2 cellular contexts compared by ENCODE assay signal in genomic region chr3:138184994-138185393, GRCh38.
TF ChIP-seq lines count a peak whose summit lies in the region.

No MANE protein-coding gene starts in this region.

TF ChIP-seq in SK-N-SH, 30 proteins besides CTCF, POLR2A, EP300 and RAD21 (continued from another document):
- TF ChIP-seq FOSL2 (IDR thresholded peaks at IDR 0.05; ENCODE audit: borderline replicate concordance, low read depth): 0 out of 2 replicates have a peak, but pooled peaks have one; percentile 9
- TF ChIP-seq NFIC (IDR thresholded peaks at IDR 0.05; ENCODE audit: borderline replicate concordance): no peak
- TF ChIP-seq JUND (IDR thresholded peaks at IDR 0.05): no peak
- TF ChIP-seq RXRA (IDR thresholded peaks at IDR 0.05; ENCODE audit: borderline replicate concordance, low read depth): no peak
- TF ChIP-seq MEF2A (IDR thresholded peaks at IDR 0.05; ENCODE audit: borderline replicate concordance, low read depth): no peak
- TF ChIP-seq PBX3 (IDR thresholded peaks at IDR 0.05): peak; percentile 56
- no peak for TF ChIP-seq YY1 (IDR thresholded peaks at IDR 0.05; ENCODE audit: low read depth)
- no peak for TF ChIP-seq MXI1 (IDR thresholded peaks at IDR 0.05; ENCODE audit: low read depth, low read length)
- TF ChIP-seq EZH2phosphoT487 (IDR thresholded peaks at IDR 0.05; ENCODE audit: borderline replicate concordance, low read depth): no peak
- no peak for TF ChIP-seq TAF1 (IDR thresholded peaks at IDR 0.05; ENCODE audit: borderline replicate concordance, low read depth, low read length)
- no peak for TF ChIP-seq FOXM1 (IDR thresholded peaks at IDR 0.05; ENCODE audit: low read depth)
- no peak for TF ChIP-seq USF1 (IDR thresholded peaks at IDR 0.05; ENCODE audit: borderline replicate concordance, low read depth)
- no peak for TF ChIP-seq RCOR1 (IDR thresholded peaks at IDR 0.05; ENCODE audit: low read length)
- no peak for TF ChIP-seq FOXJ3 (CRISPR knock-in tag; IDR thresholded peaks at IDR 0.05)
- TF ChIP-seq SMC3 (IDR thresholded peaks at IDR 0.05; ENCODE audit: low read depth, low read length): no peak
- no peak for TF ChIP-seq POLR2AphosphoS5 (IDR thresholded peaks at IDR 0.05; ENCODE audit: low read depth, low read length)
- no peak for TF ChIP-seq USF2 (IDR thresholded peaks at IDR 0.05; ENCODE audit: borderline replicate concordance, low read depth, low read length)
- no peak for TF ChIP-seq GATA2 (CRISPR knock-in tag; IDR thresholded peaks at IDR 0.05)
- no peak for TF ChIP-seq NRF1 (IDR thresholded peaks at IDR 0.05; ENCODE audit: low read depth, low read length)
- TF ChIP-seq, protein P1, sequence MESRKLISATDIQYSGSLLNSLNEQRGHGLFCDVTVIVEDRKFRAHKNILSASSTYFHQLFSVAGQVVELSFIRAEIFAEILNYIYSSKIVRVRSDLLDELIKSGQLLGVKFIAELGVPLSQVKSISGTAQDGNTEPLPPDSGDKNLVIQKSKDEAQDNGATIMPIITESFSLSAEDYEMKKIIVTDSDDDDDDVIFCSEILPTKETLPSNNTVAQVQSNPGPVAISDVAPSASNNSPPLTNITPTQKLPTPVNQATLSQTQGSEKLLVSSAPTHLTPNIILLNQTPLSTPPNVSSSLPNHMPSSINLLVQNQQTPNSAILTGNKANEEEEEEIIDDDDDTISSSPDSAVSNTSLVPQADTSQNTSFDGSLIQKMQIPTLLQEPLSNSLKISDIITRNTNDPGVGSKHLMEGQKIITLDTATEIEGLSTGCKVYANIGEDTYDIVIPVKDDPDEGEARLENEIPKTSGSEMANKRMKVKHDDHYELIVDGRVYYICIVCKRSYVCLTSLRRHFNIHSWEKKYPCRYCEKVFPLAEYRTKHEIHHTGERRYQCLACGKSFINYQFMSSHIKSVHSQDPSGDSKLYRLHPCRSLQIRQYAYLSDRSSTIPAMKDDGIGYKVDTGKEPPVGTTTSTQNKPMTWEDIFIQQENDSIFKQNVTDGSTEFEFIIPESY (IDR thresholded peaks at IDR 0.05; ENCODE audit: borderline replicate concordance, low read depth): no peak
- no peak for TF ChIP-seq SIN3A (IDR thresholded peaks at IDR 0.05; ENCODE audit: borderline replicate concordance, low read depth, low read length)

TF ChIP-seq in SK-N-SH treated with all-trans-retinoic acid at 6 μM for 48 hours, 23 proteins besides CTCF, POLR2A, EP300 and RAD21 (continued from another document):
- TF ChIP-seq RARB (CRISPR knock-in tag; IDR thresholded peaks at IDR 0.05) (no peak), ZFP30 (CRISPR knock-in tag; IDR thresholded peaks at IDR 0.05) (no peak), CSDC2 (CRISPR knock-in tag; IDR thresholded peaks at IDR 0.05) (no peak), ZNF70 (CRISPR knock-in tag; IDR thresholded peaks at IDR 0.05) (no peak), ZNF565 (CRISPR knock-in tag; conservative IDR thresholded peaks at IDR 0.05; ENCODE audit: low read depth) (no peak), GLIS3 (CRISPR knock-in tag; IDR thresholded peaks at IDR 0.05) (no peak), ZNF8 (CRISPR knock-in tag; IDR thresholded peaks at IDR 0.05) (no peak), TCF4 (CRISPR knock-in tag; IDR thresholded peaks at IDR 0.05; ENCODE audit: borderline replicate concordance) (no peak), ZFP3 (CRISPR knock-in tag; IDR thresholded peaks at IDR 0.05) (no peak), ESRRG (CRISPR knock-in tag; IDR thresholded peaks at IDR 0.05) (no peak), PPARA (CRISPR knock-in tag; IDR thresholded peaks at IDR 0.05; ENCODE audit: borderline replicate concordance) (no peak), POU6F1 (CRISPR knock-in tag; IDR thresholded peaks at IDR 0.05; ENCODE audit: borderline replicate concordance, low read depth) (no peak), CREB5 (CRISPR knock-in tag; IDR thresholded peaks at IDR 0.05; ENCODE audit: low read depth) (no peak), ISL1 (CRISPR knock-in tag; IDR thresholded peaks at IDR 0.05) (no peak), ZC3H10 (CRISPR knock-in tag; IDR thresholded peaks at IDR 0.05) (no peak)
TF ChIP-seq in SK-N-SH treated with all-trans-retinoic acid at 6 μM for 48 hours: peak in this region for 0.
